ENCODE assay signal across 15 cellular contexts in genomic region chr12:114759635-114760034, GRCh38.
DNase-seq lines count a peak whose midpoint lies in the region; ATAC-seq and TF ChIP-seq lines count a peak whose summit lies in the region.
"Had no signal": no experiment of that assay in that cellular context is flagged by ENCODE, and none has a peak within 500 bp of the region (broad histone marks: within the 10 kb centered on the region; RNA-seq: fewer than 3 reads in every experiment).

No MANE protein-coding gene starts in this region.

- no peaks in the 10 kb centered on the region for H3K36me3 ChIP-seq in mammary epithelial cell (ENCODE audit: insufficient read depth, low read length)
- H3K36me3 ChIP-seq in RWPE2 (ENCODE audit: low read depth): no peaks in the 10 kb centered on the region
- H3K36me3 ChIP-seq in trophoblast cell (ENCODE audit: control insufficient read depth in 1 of 2, insufficient read depth in 2 of 2, low read length in 2 of 2): no peaks in the 10 kb centered on the region
- H3K36me3 ChIP-seq in mucosa of descending colon (ENCODE audit: low read depth): no peaks in the 10 kb centered on the region
- H3K36me3 ChIP-seq: BLaER1 had no signal

- H3K4me2 ChIP-seq in mammary epithelial cell (ENCODE audit: insufficient read depth, low read depth, low read length) (no peak overlapping the region), trophoblast cell (ENCODE audit: low read length) (no peak overlapping the region)
- H3K4me2 ChIP-seq: BLaER1 had no signal

- no peak overlapping the region for H3K4me3 ChIP-seq in mammary epithelial cell (replicated peaks in 1 of 3; ENCODE audit: insufficient read depth in 1 of 3, low read depth in 2 of 3, low read length in 3 of 3)
- no peak overlapping the region for H3K4me3 ChIP-seq in RWPE2 (ENCODE audit: severe bottlenecking)
- no peak overlapping the region for H3K4me3 ChIP-seq in trophoblast cell (ENCODE audit: low read depth, low read length)
- no peak overlapping the region for H3K4me3 ChIP-seq in mucosa of descending colon
- H3K4me3 ChIP-seq: BLaER1 had no signal

- peak overlapping the region; percentile 82 for H3K4ac ChIP-seq in trophoblast cell (ENCODE audit: low read depth, low read length)

- H2BK5ac ChIP-seq in trophoblast cell (ENCODE audit: low read depth, low read length, poor library complexity): peak overlapping the region; percentile 87

- CTCF ChIA-PET in MCF 10A (lab: Yijun Ruan, JAX): interaction anchor here (0.7 kb wide), 1 partner anchor 521 kb away, joined by 4 read pairs; no protein-coding TSS in a partner anchor
- CTCF ChIA-PET in mammary epithelial cell (lab: Charles Lee; ENCODE audit: low non-redundant PET): interaction anchor here (0.6 kb wide), 1 partner anchor 83 kb away, joined by 3 read pairs; no protein-coding TSS in a partner anchor

- H3K14ac ChIP-seq in trophoblast cell (ENCODE audit: low read length): peak overlapping the region; percentile 82

- H2BK120ac ChIP-seq in trophoblast cell (ENCODE audit: insufficient read depth, low read length, poor library complexity): peak overlapping the region; percentile 96

- BruUV-seq in MCF 10A (replicated peaks; lab: Mats Ljungman, UMichigan) (no TSS peak), mammary epithelial cell (replicated peaks; lab: Mats Ljungman, UMichigan) (no TSS peak)

- no peak overlapping the region for H3K27ac Mint-ChIP-seq in MCF 10A (ENCODE audit: low read depth, unreplicated experiment)
- H3K27ac Mint-ChIP-seq: CD4-positive, alpha-beta memory T cell; H9 had no signal

- H3K4me1 ChIP-seq in mammary epithelial cell (ENCODE audit: insufficient read depth, low read length) (no peaks in the 10 kb centered on the region), RWPE2 (ENCODE audit: insufficient read depth, poor library complexity, severe bottlenecking) (peaks cover 11% of the 10 kb centered on the region), trophoblast cell (ENCODE audit: control insufficient read depth in 1 of 2, insufficient read depth in 2 of 2, low read length in 2 of 2) (peaks cover 9 to 10% of the 10 kb centered on the region in 2 experiments), mucosa of descending colon (ENCODE audit: low read depth) (no peaks in the 10 kb centered on the region)
- H3K4me1 ChIP-seq: BLaER1 had no signal

- no peak overlapping the region for H3K23ac ChIP-seq in trophoblast cell (ENCODE audit: low read length)

- H3K4me3 Mint-ChIP-seq in MCF 10A (ENCODE audit: unreplicated experiment): no peak overlapping the region
- H3K4me3 Mint-ChIP-seq: CD14-positive monocyte, H9 had no signal

- intact Hi-C loops in MCF 10A (cut with micrococcal nuclease): no loop called here
- intact Hi-C loops in mammary epithelial cell (cut with micrococcal nuclease): no loop called here
- intact Hi-C loops in mucosa of descending colon (cut with DNase I, micrococcal nuclease): no loop called here

- in situ Hi-C loops in mammary epithelial cell (cut with MboI; ENCODE audit: low sequenced_read_pairs in 2 of 2): no loop called here

- DNase-seq in MCF 10A (ENCODE audit: unreplicated experiment): peak; percentile 28
- no peak for DNase-seq in mammary epithelial cell
- no peak for DNase-seq in RWPE2 (ENCODE audit: low spot score)
- DNase-seq in trophoblast cell: peak in 1 of 2 donors; percentile 33
- DNase-seq in mucosa of descending colon: no peak
- DNase-seq in NCI-H187 (lab: John Stamatoyannopoulos, UW): no peak
- no peak for DNase-seq in nucleus accumbens (lab: John Stamatoyannopoulos, UW)
- DNase-seq: CD4-positive, alpha-beta memory T cell; DMS79 treated with DMSO at 0.1 percent for 48 hours; GF-D8; H9 had no signal

- peaks cover 29% of the 10 kb centered on the region for H3K79me1 ChIP-seq in trophoblast cell (ENCODE audit: low read length)

- H2BK12ac ChIP-seq in trophoblast cell (ENCODE audit: low read length): peak overlapping the region; percentile 94

- H3K36me3 Mint-ChIP-seq in MCF 10A (ENCODE audit: insufficient read depth, unreplicated experiment): no peaks in the 10 kb centered on the region
- H3K36me3 Mint-ChIP-seq: CD14-positive monocyte; CD4-positive, alpha-beta memory T cell had no signal

- TF ChIP-seq CTCF in MCF 10A (IDR thresholded peaks at IDR 0.05; ENCODE audit: unreplicated experiment) (no peak), mammary epithelial cell (conservative IDR thresholded peaks at IDR 0.05 in 1 of 2, IDR thresholded peaks at IDR 0.05 in 1 of 2; ENCODE audit: extremely low read depth in 1 of 2, insufficient read depth in 1 of 2, low read depth in 1 of 2, low read length in 2 of 2) (no peak), RWPE2 (IDR thresholded peaks at IDR 0.05; ENCODE audit: poor library complexity, severe bottlenecking) (no peak), mucosa of descending colon (IDR thresholded peaks at IDR 0.05) (no peak)

- no peak overlapping the region for H4K12ac ChIP-seq in trophoblast cell (ENCODE audit: low read depth, low read length)

- H3K27me3 Mint-ChIP-seq in MCF 10A (ENCODE audit: insufficient read depth, unreplicated experiment): no peaks in the 10 kb centered on the region
- H3K27me3 Mint-ChIP-seq: CD4-positive, alpha-beta memory T cell had no signal

- H3K18ac ChIP-seq in trophoblast cell (ENCODE audit: low read length): peak overlapping the region; percentile 67

- H4K20me1 ChIP-seq in mammary epithelial cell (ENCODE audit: insufficient read depth, low read length): no peaks in the 10 kb centered on the region
- H4K20me1 ChIP-seq: BLaER1 had no signal

- peak overlapping the region; percentile 92 for H4K91ac ChIP-seq in trophoblast cell (ENCODE audit: low read depth, low read length)

- H3K9me3 Mint-ChIP-seq in MCF 10A (ENCODE audit: unreplicated experiment): no peaks in the 10 kb centered on the region
- H3K9me3 Mint-ChIP-seq: H9 had no signal

- no peaks in the 10 kb centered on the region for H3K79me2 ChIP-seq in mammary epithelial cell (ENCODE audit: insufficient read depth, low read length)
- H3K79me2 ChIP-seq in trophoblast cell (ENCODE audit: control insufficient read depth, insufficient read depth, low read length, poor library complexity): no peaks in the 10 kb centered on the region

- H3K9me3 ChIP-seq in mammary epithelial cell (replicated peaks; ENCODE audit: insufficient read depth, low read length) (no peaks in the 10 kb centered on the region), RWPE2 (ENCODE audit: severe bottlenecking) (no peaks in the 10 kb centered on the region), trophoblast cell (ENCODE audit: insufficient read depth, low read depth, low read length) (no peaks in the 10 kb centered on the region), mucosa of descending colon (no peaks in the 10 kb centered on the region)
- H3K9me3 ChIP-seq: BLaER1 had no signal

- peak overlapping the region; percentile 72 for H2AK5ac ChIP-seq in trophoblast cell (ENCODE audit: low read length)

- H2AFZ ChIP-seq in mammary epithelial cell (ENCODE audit: low read depth, low read length) (no peak overlapping the region), trophoblast cell (ENCODE audit: insufficient read depth, low read length, poor library complexity) (no peak overlapping the region)

- WGBS in mammary epithelial cell (ENCODE audit: low coverage, missing lambda C conversion rate): 94% methylated on average over 10 of the region's 11 CpGs
- WGBS in trophoblast cell (ENCODE audit: extremely low coverage, insufficient coverage, insufficient read length): no CpG with 5 or more reads among the region's 11 CpGs

- dilution Hi-C loops in mammary epithelial cell (cut with HindIII; ENCODE audit: low sequenced_read_pairs): no loop called here

- ATAC-seq in RWPE2 (ENCODE audit: low read depth) (peak; percentile 25; the same call in 1 of the 3 replicates), mucosa of descending colon (no peak)

- H3K4me1 Mint-ChIP-seq in MCF 10A (ENCODE audit: insufficient read depth, unreplicated experiment): peaks cover 11% of the 10 kb centered on the region
- H3K4me1 Mint-ChIP-seq: CD4-positive, alpha-beta memory T cell had no signal

- H3K27me3 ChIP-seq in mammary epithelial cell (ENCODE audit: insufficient read depth, low read length) (no peaks in the 10 kb centered on the region), RWPE2 (ENCODE audit: insufficient read depth, poor library complexity, severe bottlenecking) (no peaks in the 10 kb centered on the region), trophoblast cell (ENCODE audit: insufficient read depth, low read length) (no peaks in the 10 kb centered on the region)
- H3K27me3 ChIP-seq: BLaER1 had no signal

- peak overlapping the region; percentile 41 for H4K8ac ChIP-seq in trophoblast cell (ENCODE audit: low read depth, low read length)

- H3K9ac ChIP-seq in mammary epithelial cell (ENCODE audit: insufficient read depth, low read length) (no peak overlapping the region), trophoblast cell (ENCODE audit: low read length) (no peak overlapping the region)
- H3K9ac ChIP-seq: BLaER1 had no signal

- H3K27ac ChIP-seq in mammary epithelial cell (ENCODE audit: insufficient read depth, low read depth, low read length) (no peak overlapping the region), RWPE2 (ENCODE audit: poor library complexity, severe bottlenecking) (peak overlapping the region; percentile 30), trophoblast cell (ENCODE audit: low read depth, low read length) (peak overlapping the region; percentile 85)
- H3K27ac ChIP-seq: 22Rv1, BLaER1, HL-60 had no signal

- POLR2A ChIA-PET in MCF 10A (lab: Yijun Ruan, JAX): interaction anchor here (1.2 to 1.5 kb wide), 2 partner anchors 10 to 71 kb away, joined by 3 read pairs; no protein-coding TSS in a partner anchor
